In the genomic region with DNA sequence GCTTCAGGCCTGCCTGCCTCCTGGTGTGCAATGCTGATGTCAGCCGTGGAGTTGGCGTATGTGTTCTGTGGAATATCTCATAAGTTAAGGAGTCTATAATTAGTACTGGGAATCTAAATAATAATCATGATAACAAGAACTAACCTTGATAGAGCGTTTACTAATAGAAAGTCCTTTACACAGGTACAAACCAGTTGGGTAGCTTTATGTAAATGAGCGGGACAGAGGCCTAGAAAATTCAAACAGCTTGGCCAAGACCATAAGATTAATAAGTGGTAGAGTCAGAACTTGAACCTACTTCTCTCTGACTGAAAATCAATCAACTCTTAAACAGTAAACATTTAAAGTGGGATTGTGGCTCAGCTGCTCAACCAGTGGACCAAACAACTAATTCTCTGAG, we compare ENCODE assay signal across 27 cellular contexts.
"Had no signal": no experiment of that assay in that cellular context is flagged by ENCODE, and none has a peak within 500 bp of the region (broad histone marks: within the 10 kb centered on the region; RNA-seq: fewer than 3 reads in every experiment).

No MANE protein-coding gene starts in this region.

- H3K9me3 ChIP-seq: colonic mucosa, esophagus muscularis mucosa, esophagus squamous epithelium, gastrocnemius medialis, gastroesophageal sphincter, heart left ventricle, heart right ventricle had no signal

- H3K36me3 ChIP-seq: colonic mucosa, esophagus muscularis mucosa, esophagus squamous epithelium, gastrocnemius medialis, gastroesophageal sphincter, heart left ventricle, heart right ventricle had no signal

- H3K27ac ChIP-seq: colonic mucosa, coronary artery, dorsolateral prefrontal cortex, epithelial cell of prostate, esophagus muscularis mucosa, esophagus squamous epithelium, foreskin keratinocyte, gastrocnemius medialis, gastroesophageal sphincter, heart left ventricle, heart right ventricle had no signal

- H3K27me3 ChIP-seq: colonic mucosa, dorsolateral prefrontal cortex, esophagus muscularis mucosa, esophagus squamous epithelium, foreskin keratinocyte, gastrocnemius medialis, gastroesophageal sphincter, heart left ventricle, heart right ventricle had no signal

- FAIRE-seq: colon, endometrium, endothelial cell of umbilical vein, frontal cortex had no signal

- H3K4me1 ChIP-seq: colonic mucosa, esophagus muscularis mucosa, esophagus squamous epithelium, foreskin keratinocyte, gastrocnemius medialis, gastroesophageal sphincter, heart left ventricle, heart right ventricle had no signal

- ATAC-seq: effector memory CD8-positive, alpha-beta T cell; esophagus mucosa; foreskin keratinocyte; gastrocnemius medialis; gastroesophageal sphincter; heart left ventricle; heart right ventricle had no signal

- DNase-seq: colonic mucosa; cortex of kidney; dermis blood vessel endothelial cell; dorsolateral prefrontal cortex; effector CD4-positive, alpha-beta T cell; effector CD8-positive, alpha-beta T cell; effector memory CD4-positive, alpha-beta T cell; effector memory CD8-positive, alpha-beta T cell; endodermal cell; erythroblast; esophagus squamous epithelium; foreskin fibroblast; foreskin keratinocyte; foreskin melanocyte; gastrocnemius medialis; glutamatergic neuron; heart left ventricle; heart right ventricle had no signal

- H3K4me3 ChIP-seq: colonic mucosa, coronary artery, dorsolateral prefrontal cortex, esophagus muscularis mucosa, esophagus squamous epithelium, gastrocnemius medialis, gastroesophageal sphincter, heart left ventricle, heart right ventricle had no signal
